9 cellular contexts compared by ENCODE assay signal in genomic region chr19:47296036-47296435, GRCh38. TPM values are rescaled to one million over a fixed set of nuclear protein-coding genes. Genes with fewer than 3 reads are reported as not detected.
A peak's percentile ranks its signal among the peaks of the same experiment; 100 is the strongest.
DNase-seq lines count a peak whose midpoint lies in the region; ATAC-seq and TF ChIP-seq lines count a peak whose summit lies in the region.
"Had no signal": no experiment of that assay in that cellular context is flagged by ENCODE, and none has a peak within 500 bp of the region (broad histone marks: within the 10 kb centered on the region; RNA-seq: fewer than 3 reads in every experiment).

No MANE protein-coding gene starts in this region.

- H3K9me3 ChIP-seq in Karpas-422 (ENCODE audit: low read length) (no peaks in the 10 kb centered on the region), esophagus squamous epithelium (no peaks in the 10 kb centered on the region)

- H3K4me3 ChIP-seq in Karpas-422 (ENCODE audit: low read length) = no peak overlapping the region
- H3K4me3 ChIP-seq in esophagus squamous epithelium = no peak overlapping the region

- intact Hi-C loops in esophagus squamous epithelium (cut with DNase I) = loop anchor here (10.0 kb wide), 1 partner anchor 109 kb away; no protein-coding TSS in a partner anchor
- intact Hi-C loops in natural killer cell (cut with micrococcal nuclease) = loop anchor here (1.0 to 5.0 kb wide), 3 partner anchors 95 to 401 kb away; no protein-coding TSS in a partner anchor

- H3K27ac ChIP-seq in Karpas-422 (ENCODE audit: low read length) (no peak overlapping the region), esophagus squamous epithelium (no peak overlapping the region)

- no peaks in the 10 kb centered on the region for H3K36me3 Mint-ChIP-seq in natural killer cell

- H3K27me3 Mint-ChIP-seq in natural killer cell (ENCODE audit: low read depth in 2 of 2) = no peaks in the 10 kb centered on the region

- H3K9ac ChIP-seq in Karpas-422 (ENCODE audit: low read length) = no peak overlapping the region

- TF ChIP-seq POLR2A in esophagus squamous epithelium (IDR thresholded peaks at IDR 0.05) = no peak

- no peaks in the 10 kb centered on the region for H3K9me2 ChIP-seq in Karpas-422 (replicated peaks; ENCODE audit: insufficient read depth, low read length)

- ATAC-seq in natural killer cell = peak; percentile 85 to 94 (median 90)
- ATAC-seq in HG02852 (IDR thresholded peaks at IDR 0.05; ENCODE audit: unreplicated experiment) = no peak

- no peak overlapping the region for H3K4me2 ChIP-seq in Karpas-422 (ENCODE audit: low read depth, low read length, poor library complexity, severe bottlenecking)

- H3K27me3 ChIP-seq in Karpas-422 (ENCODE audit: low read length) (no peaks in the 10 kb centered on the region), esophagus squamous epithelium (no peaks in the 10 kb centered on the region)

- H3K27ac Mint-ChIP-seq in natural killer cell = no peak overlapping the region
- H3K27ac Mint-ChIP-seq: T-helper 1 cell treated with Interleukin-12 subunit alpha and Interleukin-12 subunit beta and Interleukin-4 antibody, amounts not matched to agents 30 μg/mL and 1 μg/mL, for 36 hours had no signal

- peaks cover 17 to 22% of the 10 kb centered on the region in 2 donors for H3K4me1 Mint-ChIP-seq in natural killer cell

- H2AFZ ChIP-seq in Karpas-422 (ENCODE audit: low read length) = no peak overlapping the region

- H3K9me3 Mint-ChIP-seq in natural killer cell = no peaks in the 10 kb centered on the region
- H3K9me3 Mint-ChIP-seq: T-helper 1 cell treated with Interleukin-12 subunit alpha and Interleukin-12 subunit beta and Interleukin-4 antibody, amounts not matched to agents 30 μg/mL and 1 μg/mL, for 36 hours had no signal

- peaks cover 5% of the 10 kb centered on the region for H3K4me1 ChIP-seq in Karpas-422 (ENCODE audit: low read length)
- peaks cover 0 to 5% (median 0%) of the 10 kb centered on the region in 3 donors for H3K4me1 ChIP-seq in esophagus squamous epithelium

- DNase-seq in DMS53 treated with DMSO at 0.1 percent for 48 hours (lab: John Stamatoyannopoulos, UW; ENCODE audit: unreplicated experiment) (peak; percentile 74), Karpas-422 (peak; percentile 96), OCI-M1 (lab: John Stamatoyannopoulos, UW) (peak; percentile 95), activated T-cell treated with anti-CD3 and anti-CD28 coated beads for 4 hours (peak; percentile 81), esophagus squamous epithelium (lab: John Stamatoyannopoulos, UW) (no peak), natural killer cell (peak; percentile 60)
- DNase-seq in stimulated activated naive CD4-positive, alpha-beta T cell treated with Interleukin-2 at 50 U/mL for 16 hours (lab: John Stamatoyannopoulos, UW) = peak; percentile 67

- no peaks in the 10 kb centered on the region for H3K79me2 ChIP-seq in Karpas-422 (ENCODE audit: low read length)

- no peaks in the 10 kb centered on the region for H4K20me1 ChIP-seq in Karpas-422 (ENCODE audit: insufficient read depth, low read depth, low read length)

- H3K36me3 ChIP-seq in Karpas-422 (ENCODE audit: insufficient read depth, low read length) (no peaks in the 10 kb centered on the region), esophagus squamous epithelium (no peaks in the 10 kb centered on the region)

- no peak overlapping the region for H3K4me3 Mint-ChIP-seq in natural killer cell
- H3K4me3 Mint-ChIP-seq: T-helper 1 cell treated with Interleukin-12 subunit alpha and Interleukin-12 subunit beta and Interleukin-4 antibody, amounts not matched to agents 30 μg/mL and 1 μg/mL, for 36 hours had no signal

- peak; percentile 71 to 83 (median 76) for TF ChIP-seq CTCF in esophagus squamous epithelium (IDR thresholded peaks at IDR 0.05)
- TF ChIP-seq CTCF in natural killer cell (IDR thresholded peaks at IDR 0.05) = peak; percentile 76

- 24 to 35% methylated on average over 10 to 12 of the region's 12 CpGs for WGBS in esophagus squamous epithelium, 2 donors

RNA-seq across cellular contexts. Expression of gene C5AR1, which starts 13.6 kb away (rescaled TPM):
- total RNA-seq in Karpas-422 (2014; rRNA removed; shearing (Covaris generic); ENCODE audit: low replicate concordance) = 0.11 and 0.41 TPM in 2 replicates
- total RNA-seq in esophagus squamous epithelium = 1 to 10 TPM in 3 of 4 donors, under 1 TPM in 1; 0.87 to 3.2 (median 2.3) TPM
- 10 to 100 TPM; 11.4 to 42.7 (median 28.7) TPM for total RNA-seq in natural killer cell

RNA-seq across cellular contexts. Expression of gene INAFM1, which starts 21.4 kb away (rescaled TPM):
- 4.6 and 8.4 TPM in 2 replicates for total RNA-seq in Karpas-422 (2014; rRNA removed; shearing (Covaris generic); ENCODE audit: low replicate concordance)
- total RNA-seq in esophagus squamous epithelium (1 to 10 TPM; 1.4 to 8.2 (median 3.5) TPM), natural killer cell (10 to 100 TPM in 1 of 3 donors, 1 to 10 TPM in 2; 9.1 to 10.3 (median 9.5) TPM)

RNA-seq across cellular contexts. Expression of gene C5AR2, which starts 35.9 kb away (rescaled TPM):
- 1.1 TPM in 1 of 2 replicates, not detected in the other for total RNA-seq in Karpas-422 (2014; rRNA removed; shearing (Covaris generic); ENCODE audit: low replicate concordance)
- total RNA-seq in esophagus squamous epithelium = 1 to 10 TPM in 1 of 4 donors, under 1 TPM in 3; 0.21 to 1.3 (median 0.63) TPM
- total RNA-seq in natural killer cell = 10 to 100 TPM in 1 of 3 donors, 1 to 10 TPM in 2; 4.3 to 15.5 (median 8.3) TPM

RNA-seq across cellular contexts. Expression of gene CCDC9, which starts 39.7 kb away (rescaled TPM):
- total RNA-seq in Karpas-422 (2014; rRNA removed; shearing (Covaris generic); ENCODE audit: low replicate concordance) = 2.2 and 7.1 TPM in 2 replicates
- total RNA-seq in esophagus squamous epithelium = 10 to 100 TPM in 2 of 4 donors, 1 to 10 TPM in 2; 6.6 to 16.8 (median 10.5) TPM
- 10 to 100 TPM; 49.6 to 55.8 (median 55.4) TPM for total RNA-seq in natural killer cell

RNA-seq across cellular contexts. Expression of gene DHX34, which starts 53.1 kb away (rescaled TPM):
- 17.4 and 41.5 TPM in 2 replicates for total RNA-seq in Karpas-422 (2014; rRNA removed; shearing (Covaris generic); ENCODE audit: low replicate concordance)
- total RNA-seq in esophagus squamous epithelium = 10 to 100 TPM; 10.7 to 20.8 (median 17.7) TPM
- 10 to 100 TPM; 19.8 to 25.9 (median 20.0) TPM for total RNA-seq in natural killer cell
